In genomic region chr4:11724731-11725130, GRCh38 we compare ENCODE assay signal across 1 cellular context.
TF ChIP-seq lines count a peak whose summit lies in the region.

No MANE protein-coding gene starts in this region.

TF ChIP-seq in HCT116, 20 proteins besides CTCF, POLR2A, EP300 and RAD21 (continued from another document):
- TF ChIP-seq ZBTB33 (IDR thresholded peaks at IDR 0.05; ENCODE audit: extremely low read depth, insufficient replicate concordance, low read length): no peak
- peak; percentile 27; the same call in 1 of the 2 replicates for TF ChIP-seq CEBPB (IDR thresholded peaks at IDR 0.05; ENCODE audit: low read depth)
- TF ChIP-seq SRF (IDR thresholded peaks at IDR 0.05; ENCODE audit: low read depth): peak; percentile 60; the same call in 1 of the 2 replicates
- peak; percentile 86 for TF ChIP-seq FOSL1 (IDR thresholded peaks at IDR 0.05; ENCODE audit: low read depth)
- TF ChIP-seq CBX3 (IDR thresholded peaks at IDR 0.05; ENCODE audit: low read depth): peak; percentile 80; the same call in 1 of the 2 replicates
- TF ChIP-seq EZH2phosphoT487 (IDR thresholded peaks at IDR 0.05; ENCODE audit: borderline replicate concordance): no peak
- TF ChIP-seq ELF1 (IDR thresholded peaks at IDR 0.05; ENCODE audit: borderline replicate concordance, low read depth): no peak
- TF ChIP-seq EGR1 (IDR thresholded peaks at IDR 0.05; ENCODE audit: low read depth): peak; percentile 39; the same call in 1 of the 2 replicates
- peak; percentile 71 for TF ChIP-seq JUND (IDR thresholded peaks at IDR 0.05)
- peak; percentile 82 for TF ChIP-seq SP1 (IDR thresholded peaks at IDR 0.05; ENCODE audit: low read depth)
TF ChIP-seq in HCT116: peak in this region for 7.
